1 cellular context compared by ENCODE assay signal in the genomic region with DNA sequence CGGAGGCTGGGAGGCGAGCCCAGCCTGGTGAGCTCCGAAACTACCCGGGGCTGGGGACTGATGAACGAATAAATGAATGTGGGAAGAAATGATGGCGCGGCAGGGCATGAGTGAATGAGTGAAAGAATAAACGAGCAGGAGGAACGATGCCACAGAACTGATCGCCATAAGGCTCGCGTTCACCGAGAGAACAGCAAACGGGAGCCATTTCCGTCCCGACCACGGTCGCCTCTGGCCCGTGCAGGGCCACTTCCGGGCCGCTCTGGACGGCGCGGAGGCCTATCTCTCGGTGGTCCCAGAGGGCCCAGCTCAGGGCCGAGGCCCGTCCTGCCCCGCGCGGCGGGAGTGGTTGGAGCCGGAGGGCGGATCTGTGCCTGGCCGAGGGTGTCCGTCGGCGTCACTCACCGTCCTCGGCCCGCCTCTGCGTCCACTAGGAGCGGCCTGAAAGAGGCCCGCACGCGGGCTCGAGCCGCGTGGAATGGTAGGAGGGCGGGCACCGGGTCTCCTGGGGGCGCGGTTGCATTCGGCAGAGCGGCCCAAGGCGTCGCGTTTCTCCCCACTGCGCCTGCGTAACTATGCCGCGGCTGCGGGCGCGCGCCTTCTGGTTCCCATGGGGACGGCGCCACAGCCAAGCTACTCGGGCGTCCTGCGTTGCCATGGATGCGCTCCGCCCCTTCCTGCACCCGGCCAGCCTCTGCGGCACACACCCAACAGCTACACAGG.
A peak's percentile ranks its signal among the peaks of the same experiment; 100 is the strongest.
TF ChIP-seq lines count a peak whose summit lies in the region.

Gene ZNF497 (minus strand): TSS at position 480 of the 723 bp plus-strand sequence. CDS start 5,116 bp downstream, outside the sequence.

TF ChIP-seq in K562, 482 proteins besides CTCF, POLR2A, EP300 and RAD21 (continued from another document and continues in another):
- TF ChIP-seq, protein P1, sequence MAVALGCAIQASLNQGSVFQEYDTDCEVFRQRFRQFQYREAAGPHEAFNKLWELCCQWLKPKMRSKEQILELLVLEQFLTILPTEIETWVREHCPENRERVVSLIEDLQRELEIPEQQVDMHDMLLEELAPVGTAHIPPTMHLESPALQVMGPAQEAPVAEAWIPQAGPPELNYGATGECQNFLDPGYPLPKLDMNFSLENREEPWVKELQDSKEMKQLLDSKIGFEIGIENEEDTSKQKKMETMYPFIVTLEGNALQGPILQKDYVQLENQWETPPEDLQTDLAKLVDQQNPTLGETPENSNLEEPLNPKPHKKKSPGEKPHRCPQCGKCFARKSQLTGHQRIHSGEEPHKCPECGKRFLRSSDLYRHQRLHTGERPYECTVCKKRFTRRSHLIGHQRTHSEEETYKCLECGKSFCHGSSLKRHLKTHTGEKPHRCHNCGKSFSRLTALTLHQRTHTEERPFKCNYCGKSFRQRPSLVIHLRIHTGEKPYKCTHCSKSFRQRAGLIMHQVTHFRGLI (CRISPR knock-in tag; IDR thresholded peaks at IDR 0.05), result no peak
- TF ChIP-seq, protein P2, sequence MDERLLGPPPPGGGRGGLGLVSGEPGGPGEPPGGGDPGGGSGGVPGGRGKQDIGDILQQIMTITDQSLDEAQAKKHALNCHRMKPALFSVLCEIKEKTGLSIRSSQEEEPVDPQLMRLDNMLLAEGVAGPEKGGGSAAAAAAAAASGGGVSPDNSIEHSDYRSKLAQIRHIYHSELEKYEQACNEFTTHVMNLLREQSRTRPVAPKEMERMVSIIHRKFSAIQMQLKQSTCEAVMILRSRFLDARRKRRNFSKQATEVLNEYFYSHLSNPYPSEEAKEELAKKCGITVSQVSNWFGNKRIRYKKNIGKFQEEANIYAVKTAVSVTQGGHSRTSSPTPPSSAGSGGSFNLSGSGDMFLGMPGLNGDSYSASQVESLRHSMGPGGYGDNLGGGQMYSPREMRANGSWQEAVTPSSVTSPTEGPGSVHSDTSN (CRISPR knock-in tag; IDR thresholded peaks at IDR 0.05; ENCODE audit: low read depth), result peak; percentile 35; the same call in 1 of the 2 replicates
- TF ChIP-seq, protein P2 (tag; conservative IDR thresholded peaks at IDR 0.05; ENCODE audit: low read depth), result no peak
- TF ChIP-seq EGR1 (conservative IDR thresholded peaks at IDR 0.05), result no peak
- no peak for TF ChIP-seq RBM34 (IDR thresholded peaks at IDR 0.05; ENCODE audit: borderline replicate concordance, insufficient read depth, low read length)
- TF ChIP-seq NEUROD1 (IDR thresholded peaks at IDR 0.05; ENCODE audit: borderline replicate concordance, low read depth, low read length, partially characterized antibody), result peak; percentile 90
- TF ChIP-seq RBM22 (IDR thresholded peaks at IDR 0.05; ENCODE audit: low read depth, low read length, poor library complexity, severe bottlenecking), result peak; percentile 100
- TF ChIP-seq TEAD1 (CRISPR knock-in tag; IDR thresholded peaks at IDR 0.05), result peak in 1 of 2 experiments; percentile 88; a peak in 1 of 4 replicates
- TF ChIP-seq ASH1L (IDR thresholded peaks at IDR 0.05; ENCODE audit: borderline replicate concordance, low read depth, partially characterized antibody), result no peak
- TF ChIP-seq ZNF444 (CRISPR knock-in tag; IDR thresholded peaks at IDR 0.05), result no peak
- no peak for TF ChIP-seq MCM3 (IDR thresholded peaks at IDR 0.05)
- TF ChIP-seq, protein P3, sequence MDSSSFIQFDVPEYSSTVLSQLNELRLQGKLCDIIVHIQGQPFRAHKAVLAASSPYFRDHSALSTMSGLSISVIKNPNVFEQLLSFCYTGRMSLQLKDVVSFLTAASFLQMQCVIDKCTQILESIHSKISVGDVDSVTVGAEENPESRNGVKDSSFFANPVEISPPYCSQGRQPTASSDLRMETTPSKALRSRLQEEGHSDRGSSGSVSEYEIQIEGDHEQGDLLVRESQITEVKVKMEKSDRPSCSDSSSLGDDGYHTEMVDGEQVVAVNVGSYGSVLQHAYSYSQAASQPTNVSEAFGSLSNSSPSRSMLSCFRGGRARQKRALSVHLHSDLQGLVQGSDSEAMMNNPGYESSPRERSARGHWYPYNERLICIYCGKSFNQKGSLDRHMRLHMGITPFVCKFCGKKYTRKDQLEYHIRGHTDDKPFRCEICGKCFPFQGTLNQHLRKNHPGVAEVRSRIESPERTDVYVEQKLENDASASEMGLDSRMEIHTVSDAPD (CRISPR knock-in tag; IDR thresholded peaks at IDR 0.05), result no peak
- no peak for TF ChIP-seq GTF2A2 (tag; IDR thresholded peaks at IDR 0.05)
- no peak for TF ChIP-seq ZNF318 (IDR thresholded peaks at IDR 0.05; ENCODE audit: borderline replicate concordance in 1 of 2, low read depth in 1 of 2)
- TF ChIP-seq KLF6 (CRISPR knock-in tag; IDR thresholded peaks at IDR 0.05; ENCODE audit: borderline replicate concordance), result no peak
- TF ChIP-seq ZNF224 (CRISPR knock-in tag; IDR thresholded peaks at IDR 0.05), result no peak
- TF ChIP-seq BCLAF1 (IDR thresholded peaks at IDR 0.05; ENCODE audit: borderline replicate concordance in 1 of 2, control insufficient read depth in 1 of 2, low read depth in 2 of 2, low read length in 1 of 2), result 0 out of 4 replicates have a peak, but pooled peaks of 1 of the 2 experiments have one; percentile 60
- TF ChIP-seq POLR2H (tag; IDR thresholded peaks at IDR 0.05; ENCODE audit: low read depth), result peak; percentile 88
- TF ChIP-seq ZNF589 (CRISPR knock-in tag; IDR thresholded peaks at IDR 0.05; ENCODE audit: low read depth), result no peak
- TF ChIP-seq EHMT2 (IDR thresholded peaks at IDR 0.05), result no peak
- TF ChIP-seq RCOR1 (IDR thresholded peaks at IDR 0.05; ENCODE audit: borderline replicate concordance in 1 of 2, low read depth in 2 of 2, low read length in 2 of 2), result peak in 1 of 2 experiments; percentile 5; a peak in 1 of 4 replicates
- TF ChIP-seq NR2C1 (IDR thresholded peaks at IDR 0.05), result peak; percentile 54; the same call in 1 of the 2 replicates
- 0 out of 2 replicates have a peak, but pooled peaks have one; percentile 44 for TF ChIP-seq NR2C1 (tag; IDR thresholded peaks at IDR 0.05)
- TF ChIP-seq PRPF4 (IDR thresholded peaks at IDR 0.05; ENCODE audit: insufficient read depth, low read depth, low read length, poor library complexity, severe bottlenecking), result no peak
- no peak for TF ChIP-seq ZNF232 (CRISPR knock-in tag; IDR thresholded peaks at IDR 0.05)
- no peak for TF ChIP-seq ZNF584 (CRISPR knock-in tag; IDR thresholded peaks at IDR 0.05; ENCODE audit: low read depth)
- no peak for TF ChIP-seq NFE2L1 (tag; IDR thresholded peaks at IDR 0.05; ENCODE audit: borderline replicate concordance, low read depth)
- no peak for TF ChIP-seq ZFP36 (IDR thresholded peaks at IDR 0.05; ENCODE audit: low read depth, low read length, partially characterized antibody)
- TF ChIP-seq GABPB2 (CRISPR knock-in tag; conservative IDR thresholded peaks at IDR 0.05), result no peak
- peak in 1 of 2 experiments; percentile 66; a peak in 1 of 4 replicates for TF ChIP-seq NONO (IDR thresholded peaks at IDR 0.05; ENCODE audit: low read depth in 2 of 2, low read length in 1 of 2)
- TF ChIP-seq ARID1B (IDR thresholded peaks at IDR 0.05), result no peak
- TF ChIP-seq, protein P4, sequence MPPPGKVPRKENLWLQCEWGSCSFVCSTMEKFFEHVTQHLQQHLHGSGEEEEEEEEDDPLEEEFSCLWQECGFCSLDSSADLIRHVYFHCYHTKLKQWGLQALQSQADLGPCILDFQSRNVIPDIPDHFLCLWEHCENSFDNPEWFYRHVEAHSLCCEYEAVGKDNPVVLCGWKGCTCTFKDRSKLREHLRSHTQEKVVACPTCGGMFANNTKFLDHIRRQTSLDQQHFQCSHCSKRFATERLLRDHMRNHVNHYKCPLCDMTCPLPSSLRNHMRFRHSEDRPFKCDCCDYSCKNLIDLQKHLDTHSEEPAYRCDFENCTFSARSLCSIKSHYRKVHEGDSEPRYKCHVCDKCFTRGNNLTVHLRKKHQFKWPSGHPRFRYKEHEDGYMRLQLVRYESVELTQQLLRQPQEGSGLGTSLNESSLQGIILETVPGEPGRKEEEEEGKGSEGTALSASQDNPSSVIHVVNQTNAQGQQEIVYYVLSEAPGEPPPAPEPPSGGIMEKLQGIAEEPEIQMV (tag; conservative IDR thresholded peaks at IDR 0.05; ENCODE audit: low read depth), result no peak
- TF ChIP-seq CHD1 (IDR thresholded peaks at IDR 0.05; ENCODE audit: low read length), result no peak
- no peak for TF ChIP-seq ZNF282 (CRISPR knock-in tag; IDR thresholded peaks at IDR 0.05)
- TF ChIP-seq NFIX (CRISPR knock-in tag; IDR thresholded peaks at IDR 0.05; ENCODE audit: low read depth), result no peak
- TF ChIP-seq SREBF1 (IDR thresholded peaks at IDR 0.05; ENCODE audit: borderline replicate concordance, low read depth, low read length), result no peak
- no peak for TF ChIP-seq ZNF586 (CRISPR knock-in tag; conservative IDR thresholded peaks at IDR 0.05)
- no peak; the same call in 1 of the 2 replicates for TF ChIP-seq SOX6 (IDR thresholded peaks at IDR 0.05)
